Comparison of ENCODE assay signal across 8 cellular contexts in the genomic region with DNA sequence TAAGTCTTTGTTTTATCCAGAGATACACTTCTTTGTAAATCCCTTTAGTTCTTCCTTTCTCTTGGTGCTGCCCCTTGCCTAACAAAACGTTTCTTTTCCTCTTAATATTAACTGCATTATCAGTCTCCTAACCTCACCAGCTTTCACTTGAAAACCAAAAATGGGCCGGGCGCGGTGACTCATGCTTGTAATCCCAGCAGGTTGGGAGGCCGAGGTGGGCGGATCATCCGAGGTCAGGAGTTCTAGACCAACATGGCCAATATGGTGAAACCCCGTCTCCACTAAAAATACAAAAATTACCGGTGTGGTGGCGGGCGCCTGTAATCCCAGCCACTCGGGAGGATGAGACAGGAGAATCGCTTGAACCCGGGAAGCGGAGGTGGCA.
A peak's percentile ranks its signal among the peaks of the same experiment; 100 is the strongest.
DNase-seq lines count a peak whose midpoint lies in the region; ATAC-seq and TF ChIP-seq lines count a peak whose summit lies in the region.

No MANE protein-coding gene starts in this region.

- CTCF ChIA-PET in Caco-2 (lab: Charles Lee) = interaction anchor here (0.6 to 1.0 kb wide), 4 partner anchors 143 to 238 kb away, joined by 3 to 5 read pairs (median 4); no protein-coding TSS in a partner anchor

- peak overlapping the region; percentile 30; the same call in 1 of the 2 replicates for H2AFZ ChIP-seq in KMS-11 (ENCODE audit: low read depth)

- ATAC-seq in GM21576 (IDR thresholded peaks at IDR 0.05; ENCODE audit: unreplicated experiment) = peak; percentile 7
- no peak for ATAC-seq in HG03378 (IDR thresholded peaks at IDR 0.05; ENCODE audit: unreplicated experiment)

- no TSS peak for BruUV-seq in Caco-2 (replicated peaks; lab: Mats Ljungman, UMichigan)

- no peak overlapping the region for H3K27ac Mint-ChIP-seq in Caco-2 (ENCODE audit: unreplicated experiment)

- POLR2A ChIA-PET in Caco-2 (lab: Charles Lee) = no interaction called here

- H3K9me3 ChIP-seq in Caco-2 = no peaks in the 10 kb centered on the region

- H3K27me3 ChIP-seq in KMS-11 (ENCODE audit: insufficient read depth, low read depth) (no peaks in the 10 kb centered on the region), Caco-2 (replicated peaks; ENCODE audit: control insufficient read depth, insufficient read depth, low read length) (no peaks in the 10 kb centered on the region)

- H3K27me3 Mint-ChIP-seq in Caco-2 (ENCODE audit: insufficient read depth, unreplicated experiment) = peaks cover 7% of the 10 kb centered on the region

- no peaks in the 10 kb centered on the region for H3K79me2 ChIP-seq in KMS-11 (ENCODE audit: insufficient read depth, low read depth)

- no peaks in the 10 kb centered on the region for H3K4me1 ChIP-seq in KMS-11 (ENCODE audit: low read depth, poor library complexity, severe bottlenecking)
- H3K4me1 ChIP-seq in Caco-2 = no peaks in the 10 kb centered on the region

- no peak overlapping the region for H3K4me3 Mint-ChIP-seq in Caco-2 (ENCODE audit: unreplicated experiment)

- in situ Hi-C loops in G401 (cut with HindIII; ENCODE audit: low sequenced_read_pairs) = no loop called here

- intact Hi-C loops in Caco-2 (cut with micrococcal nuclease; ENCODE audit: unreplicated experiment) = loop anchor here (1.0 to 2.0 kb wide), 6 partner anchors 49 to 561 kb away; no protein-coding TSS in a partner anchor

- peak overlapping the region; percentile 37; the same call in 1 of the 2 replicates for H3K4me2 ChIP-seq in KMS-11

- no peaks in the 10 kb centered on the region for H3K4me1 Mint-ChIP-seq in Caco-2 (ENCODE audit: low read depth, unreplicated experiment)

- no peak overlapping the region for H3K27ac ChIP-seq in KMS-11

- DNase-seq in G401 (ENCODE audit: low spot score) = peak; percentile 13
- DNase-seq in epithelial cell of esophagus (ENCODE audit: low read depth) = peak; percentile 25
- DNase-seq in GOT3 (lab: John Stamatoyannopoulos, UW) = no peak
- DNase-seq in Caco-2 = no peak
- no peak for DNase-seq in stimulated activated CD4-positive, alpha-beta T cell treated with anti-CD3 and anti-CD28 coated beads, Interleukin-12 subunit alpha, Interleukin-12 subunit beta, amount 100 ng/mL, for 4 hours

- H3K36me3 Mint-ChIP-seq in Caco-2 (ENCODE audit: insufficient read depth, unreplicated experiment) = no peaks in the 10 kb centered on the region

- H3K9ac ChIP-seq in KMS-11 = no peak overlapping the region

- peak; percentile 3; the same call in 1 of the 2 replicates for TF ChIP-seq CTCF in KMS-11 (conservative IDR thresholded peaks at IDR 0.05; ENCODE audit: low read depth, low read length)
- TF ChIP-seq CTCF in epithelial cell of esophagus (IDR thresholded peaks at IDR 0.05; ENCODE audit: insufficient read depth, low read depth, low read length, missing control alignments) = no peak
- TF ChIP-seq CTCF in Caco-2 (IDR thresholded peaks at IDR 0.05; ENCODE audit: insufficient read depth in 1 of 2, low read depth in 1 of 2, low read length in 1 of 2, severe bottlenecking in 1 of 2, unreplicated experiment in 1 of 2) = no peak

- H3K4me3 ChIP-seq in KMS-11 (IDR thresholded peaks at IDR 0.05; ENCODE audit: insufficient read depth, low read depth, low read length) = no peak overlapping the region
- no peak overlapping the region for H3K4me3 ChIP-seq in epithelial cell of esophagus (ENCODE audit: low read length)
- no peak overlapping the region for H3K4me3 ChIP-seq in Caco-2 (ENCODE audit: low read depth, low read length)

- no peaks in the 10 kb centered on the region for H3K36me3 ChIP-seq in KMS-11 (ENCODE audit: insufficient read depth)
- no peaks in the 10 kb centered on the region for H3K36me3 ChIP-seq in Caco-2 (ENCODE audit: control insufficient read depth, insufficient read depth, low read length)

- H4K20me1 ChIP-seq in KMS-11 (ENCODE audit: insufficient read depth) = no peaks in the 10 kb centered on the region

- no peaks in the 10 kb centered on the region for H3K9me3 Mint-ChIP-seq in Caco-2 (ENCODE audit: unreplicated experiment)

Comparison
In these comparisons a context has a peak if more than half of its experiments do, and no peak if none do; other contexts are left out.
1. DNase-seq: peak in G401 (single experiment) and epithelial cell of esophagus (single experiment); none in GOT3 (single experiment), Caco-2 (0 of 2) and stimulated activated CD4-positive, alpha-beta T cell treated with anti-CD3 and anti-CD28 coated beads, Interleukin-12 subunit alpha, Interleukin-12 subunit beta, amount 100 ng/mL, for 4 hours (single experiment).